ENCODE assay signal across 26 cellular contexts in the genomic region with DNA sequence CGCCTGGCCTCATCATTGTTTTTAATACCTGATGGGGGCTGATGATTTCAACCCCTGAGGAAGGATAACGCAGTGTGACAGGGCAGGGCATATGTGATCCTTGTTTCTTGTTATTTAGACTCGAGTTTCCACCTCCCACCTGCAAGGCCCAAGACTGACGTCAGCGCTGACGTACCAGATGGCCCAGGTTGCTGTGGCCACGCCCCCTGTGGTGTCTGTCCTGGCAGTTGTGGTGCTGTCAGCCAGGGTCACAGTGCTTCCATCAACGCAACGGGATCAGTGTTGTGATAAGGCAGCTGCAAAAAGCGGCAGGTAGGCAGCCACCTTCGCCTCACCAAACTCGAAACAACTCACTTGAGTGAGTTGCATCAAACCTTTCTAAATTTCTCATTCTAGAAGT.
"Had no signal": no experiment of that assay in that cellular context is flagged by ENCODE, and none has a peak within 500 bp of the region (broad histone marks: within the 10 kb centered on the region; RNA-seq: fewer than 3 reads in every experiment).

No MANE protein-coding gene starts in this region.

- H3K27me3 ChIP-seq: right atrium auricular region, right lobe of liver, stomach, tibial artery, uterus had no signal

- ATAC-seq: lower lobe of right lung; right lobe of liver; stimulated activated naive B cell treated with anti-CD40 and anti-IgM and Interleukin-4, amounts not matched to agents 10 μg/mL and 1 μg/mL and 100 μg/mL, for 72 hours; stimulated activated naive CD8-positive, alpha-beta T cell treated with anti-CD3 and anti-CD28 coated beads, Interleukin-15, Interleukin-2, amounts not matched to agents 100 U/mL and 50 U/mL, for 24 hours had no signal

- H3K27me3 Mint-ChIP-seq: naive thymus-derived CD4-positive, alpha-beta T cell; natural killer cell treated with Interleukin-12 subunit alpha and Interleukin-12 subunit beta and Interleukin-15 and Interleukin-18, amount 100 ng/mL, for 72 hours; progenitor cell of endocrine pancreas; stimulated activated naive B cell treated with anti-CD40 and anti-IgM and Interleukin-4, amounts not matched to agents 10 μg/mL and 1 μg/mL and 100 μg/mL, for 72 hours had no signal

- H3K4me1 Mint-ChIP-seq: mesothelial cell of epicardium; stimulated activated naive B cell treated with anti-CD40 and anti-IgM and Interleukin-4, amounts not matched to agents 10 μg/mL and 1 μg/mL and 100 μg/mL, for 72 hours had no signal

- H3K9me3 Mint-ChIP-seq: natural killer cell treated with Interleukin-12 subunit alpha and Interleukin-12 subunit beta and Interleukin-15 and Interleukin-18, amount 100 ng/mL, for 72 hours had no signal

- H2AFZ ChIP-seq: parathyroid adenoma had no signal

- H3K4me3 ChIP-seq: lower lobe of right lung, right atrium auricular region, right lobe of liver, skin epidermis, stomach, thoracic aorta, tibial artery, uterus had no signal

- H3K36me3 ChIP-seq: uterus had no signal

- DNase-seq: hippocampal formation; kidney glomerular epithelial cell; left cardiac atrium; lower lobe of right lung; mammary epithelial cell; mesenchymal stem cell; naive thymus-derived CD4-positive, alpha-beta T cell; nucleus accumbens; stimulated activated CD4-positive, alpha-beta T cell treated with anti-CD3 and anti-CD28 coated beads, Interleukin-12 subunit alpha, Interleukin-12 subunit beta, amount 100 ng/mL, for 4 hours; stimulated activated CD4-positive, alpha-beta T cell treated with anti-CD3 and anti-CD28 coated beads, Interleukin-15, amount 100 ng/mL, for 24 hours; stimulated activated CD4-positive, alpha-beta T cell treated with anti-CD3 and anti-CD28 coated beads, Interleukin-2, amount 100 ng/mL, for 24 hours; stimulated activated CD4-positive, alpha-beta T cell treated with anti-CD3 and anti-CD28 coated beads, Interleukin-4, amount 100 ng/mL, for 1 hour; stimulated activated naive B cell treated with anti-CD40 and anti-IgM and Interleukin-4, amounts not matched to agents 10 μg/mL and 1 μg/mL and 100 μg/mL, for 72 hours; stimulated activated naive CD8-positive, alpha-beta T cell treated with anti-CD3 and anti-CD28 coated beads, Interleukin-15, Interleukin-2, amounts not matched to agents 100 U/mL and 50 U/mL, for 24 hours; stomach; trophoblast cell; uterus had no signal

- H3K9ac ChIP-seq: parathyroid adenoma had no signal

- H3K27ac Mint-ChIP-seq: mesothelial cell of epicardium; natural killer cell treated with Interleukin-12 subunit alpha and Interleukin-12 subunit beta and Interleukin-15 and Interleukin-18, amount 100 ng/mL, for 72 hours; progenitor cell of endocrine pancreas; stimulated activated naive B cell treated with anti-CD40 and anti-IgM and Interleukin-4, amounts not matched to agents 10 μg/mL and 1 μg/mL and 100 μg/mL, for 72 hours had no signal

- H3K79me2 ChIP-seq: parathyroid adenoma had no signal

- H3K4me3 Mint-ChIP-seq: mesothelial cell of epicardium; natural killer cell treated with Interleukin-12 subunit alpha and Interleukin-12 subunit beta and Interleukin-15 and Interleukin-18, amount 100 ng/mL, for 72 hours; stimulated activated naive B cell treated with anti-CD40 and anti-IgM and Interleukin-4, amounts not matched to agents 10 μg/mL and 1 μg/mL and 100 μg/mL, for 72 hours had no signal

- H3K27ac ChIP-seq: lower lobe of right lung, parathyroid adenoma, right atrium auricular region, right lobe of liver, skin epidermis, stomach, thoracic aorta, tibial artery, uterus had no signal

- H3K4me1 ChIP-seq: lower lobe of right lung, parathyroid adenoma, right atrium auricular region, right lobe of liver, stomach, tibial artery, uterus had no signal

- H3K9me3 ChIP-seq: lower lobe of right lung, right lobe of liver, thoracic aorta, tibial artery, uterus had no signal
